Comparison of ENCODE assay signal across 24 cellular contexts in the genomic region with DNA sequence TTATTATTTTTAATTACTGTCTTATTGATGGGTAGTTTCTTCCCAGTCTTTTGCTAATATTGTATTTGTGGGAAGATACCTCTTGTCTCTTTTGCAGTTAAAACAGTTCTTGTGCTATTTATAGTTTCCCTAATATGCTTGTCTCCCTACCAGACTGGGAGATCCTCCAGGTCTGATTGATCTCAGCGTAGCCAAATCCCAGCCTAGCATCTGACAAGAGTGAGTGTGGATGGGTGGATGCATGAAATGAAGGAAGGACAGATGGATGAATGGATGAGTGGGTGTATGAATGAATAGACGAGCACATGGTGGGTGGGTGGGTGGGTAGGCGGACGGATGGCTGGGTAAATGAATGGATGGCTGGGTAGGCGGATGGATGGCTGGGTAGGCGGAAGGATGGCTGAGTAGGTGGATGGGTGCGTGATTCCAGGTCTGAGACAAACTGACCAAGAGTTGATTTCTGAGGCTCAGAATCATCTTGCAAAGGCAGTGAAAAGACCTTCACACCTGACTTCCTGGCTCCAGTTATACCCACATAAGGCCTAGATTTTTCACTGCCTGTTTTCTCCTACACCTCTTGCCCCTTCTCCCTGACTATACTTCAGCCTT. TPM values are rescaled to one million over a fixed set of nuclear protein-coding genes. Genes with fewer than 3 reads are reported as not detected.
DNase-seq lines count a peak whose midpoint lies in the region; ATAC-seq, FAIRE-seq and TF ChIP-seq lines count a peak whose summit lies in the region.
"Had no signal": no experiment of that assay in that cellular context is flagged by ENCODE, and none has a peak within 500 bp of the region (broad histone marks: within the 10 kb centered on the region; RNA-seq: fewer than 3 reads in every experiment).

No MANE protein-coding gene starts in this region.

- TF ChIP-seq CTCF in Loucy (conservative IDR thresholded peaks at IDR 0.05; ENCODE audit: low read length) (no peak), kidney (IDR thresholded peaks at IDR 0.05; ENCODE audit: borderline replicate concordance, extremely low read depth, insufficient read depth) (no peak), upper lobe of right lung (IDR thresholded peaks at IDR 0.05) (no peak)

- no peaks in the 10 kb centered on the region for H3K9me3 Mint-ChIP-seq in activated CD4-positive, alpha-beta T cell treated with anti-CD3 and anti-CD28 coated beads for 36 hours (ENCODE audit: low read depth)

- ATAC-seq in activated CD4-positive, alpha-beta T cell treated with anti-CD3 and anti-CD28 coated beads for 36 hours = no peak
- ATAC-seq in upper lobe of right lung (no peak), Right ventricle myocardium inferior (no peak), GM18909 (IDR thresholded peaks at IDR 0.05; ENCODE audit: poor library complexity, unreplicated experiment) (no peak)
- ATAC-seq: PC-3 had no signal

- no peak overlapping the region for H3K4me3 ChIP-seq in Loucy (ENCODE audit: low read length, poor library complexity, severe bottlenecking)
- H3K4me3 ChIP-seq in kidney (ENCODE audit: low read length in 2 of 2) = no peak overlapping the region
- H3K4me3 ChIP-seq in upper lobe of right lung = no peak overlapping the region
- H3K4me3 ChIP-seq: SJSA1 had no signal

- no peak overlapping the region for H3K4me2 ChIP-seq in Loucy (ENCODE audit: low read depth, low read length, poor library complexity, severe bottlenecking)

- FAIRE-seq in kidney (lab: Jason Lieb, UNC) = no peak

- H2AFZ ChIP-seq in Loucy (ENCODE audit: low read length) = peak overlapping the region; percentile 52; the same call in 1 of the 2 replicates

- H3K36me3 ChIP-seq in Loucy (ENCODE audit: insufficient read depth, low read length) = no peaks in the 10 kb centered on the region
- H3K36me3 ChIP-seq in kidney (ENCODE audit: control insufficient read depth in 1 of 2, insufficient read depth in 2 of 2, low read length in 2 of 2) = no peaks in the 10 kb centered on the region
- H3K36me3 ChIP-seq in upper lobe of right lung = no peaks in the 10 kb centered on the region
- H3K36me3 ChIP-seq: SJSA1 had no signal

- no peak overlapping the region for H3K4me3 Mint-ChIP-seq in activated CD4-positive, alpha-beta T cell treated with anti-CD3 and anti-CD28 coated beads for 36 hours

- intact Hi-C loops in activated CD4-positive, alpha-beta T cell treated with anti-CD3 and anti-CD28 coated beads for 36 hours (cut with DNase I, micrococcal nuclease) = loop anchor here (5.0 to 10.0 kb wide), 4 partner anchors 125 to 485 kb away; no protein-coding TSS in a partner anchor
- intact Hi-C loops in kidney (cut with DNase I) = no loop called here
- intact Hi-C loops in upper lobe of right lung (cut with DNase I) = no loop called here
- intact Hi-C loops in Right ventricle myocardium inferior (cut with DNase I) = loop anchor here (5.0 kb wide), 3 partner anchors 55 to 485 kb away; no protein-coding TSS in a partner anchor

- H3K79me2 ChIP-seq in Loucy (ENCODE audit: insufficient read depth, low read length) = no peaks in the 10 kb centered on the region

- H4K20me1 ChIP-seq in Loucy (ENCODE audit: insufficient read depth, low read length, poor library complexity, severe bottlenecking) = no peaks in the 10 kb centered on the region

- H3K27ac Mint-ChIP-seq in activated CD4-positive, alpha-beta T cell treated with anti-CD3 and anti-CD28 coated beads for 36 hours = peak overlapping the region; percentile 18

- H3K9me2 ChIP-seq in Loucy (replicated peaks; ENCODE audit: low read depth, low read length) = no peaks in the 10 kb centered on the region

- H3K9ac ChIP-seq in Loucy (ENCODE audit: low read depth, low read length, poor library complexity, severe bottlenecking) = no peak overlapping the region
- no peak overlapping the region for H3K9ac ChIP-seq in kidney (ENCODE audit: low read length in 2 of 2)

- CTCF ChIA-PET in activated CD4-positive, alpha-beta T cell treated with anti-CD3 and anti-CD28 coated beads for 36 hours (lab: Charles Lee) = interaction anchor here (0.6 to 0.7 kb wide), 3 partner anchors 18 to 531 kb away, joined by 3 to 4 read pairs (median 3); no protein-coding TSS in a partner anchor

- H3F3A ChIP-seq in Loucy (ENCODE audit: low read depth) = no peaks in the 10 kb centered on the region

- peaks cover 5% of the 10 kb centered on the region for H3K27me3 Mint-ChIP-seq in activated CD4-positive, alpha-beta T cell treated with anti-CD3 and anti-CD28 coated beads for 36 hours

- H3K4me1 Mint-ChIP-seq in activated CD4-positive, alpha-beta T cell treated with anti-CD3 and anti-CD28 coated beads for 36 hours = peaks cover 18% of the 10 kb centered on the region

- no peaks in the 10 kb centered on the region for H3K9me3 ChIP-seq in Loucy (ENCODE audit: insufficient read depth, low read depth, low read length)
- no peaks in the 10 kb centered on the region for H3K9me3 ChIP-seq in kidney (ENCODE audit: control insufficient read depth in 1 of 2, low read length in 2 of 2)
- no peaks in the 10 kb centered on the region for H3K9me3 ChIP-seq in upper lobe of right lung
- H3K9me3 ChIP-seq: SJSA1 had no signal

- no peak for DNase-seq in activated CD4-positive, alpha-beta T cell treated with anti-CD3 and anti-CD28 coated beads for 36 hours
- DNase-seq in activated CD4-positive, alpha-beta T cell treated with anti-CD3 and anti-CD28 coated beads for 1 hour = no peak
- DNase-seq in kidney (peak; percentile 4), upper lobe of right lung (peak; percentile 0), Right ventricle myocardium inferior (ENCODE audit: missing footprints) (no peak), Kasumi-1 (lab: John Stamatoyannopoulos, UW) (no peak)
- DNase-seq: 8988T; ACHN; Calu3; DMS53; H7; KBM-7; MM.1S; NCI-H2029 treated with DMSO at 0.1 percent for 48 hours; NCI-H446 treated with DMSO at 0.1 percent for 48 hours; NCI-H526; NCI-H82; NK-92 treated with Interleukin-12 subunit alpha and Interleukin-12 subunit beta, amount 100 ng/mL, for 24 hours; PC-3 had no signal

- H3K36me3 Mint-ChIP-seq in activated CD4-positive, alpha-beta T cell treated with anti-CD3 and anti-CD28 coated beads for 36 hours (ENCODE audit: low read depth) = no peaks in the 10 kb centered on the region

- no peaks in the 10 kb centered on the region for H3K4me1 ChIP-seq in Loucy (ENCODE audit: insufficient read depth, low read length, poor library complexity, severe bottlenecking)
- H3K4me1 ChIP-seq in kidney (ENCODE audit: control insufficient read depth in 1 of 2, insufficient read depth in 1 of 2, low read depth in 1 of 2, low read length in 2 of 2) = peaks cover 0 to 2% of the 10 kb centered on the region in 2 donors
- H3K4me1 ChIP-seq in upper lobe of right lung = no peaks in the 10 kb centered on the region
- H3K4me1 ChIP-seq: SJSA1 had no signal

- no peak overlapping the region for H3K27ac ChIP-seq in kidney (ENCODE audit: low read depth in 2 of 2, low read length in 2 of 2)
- no peak overlapping the region for H3K27ac ChIP-seq in upper lobe of right lung
- H3K27ac ChIP-seq: SJSA1 had no signal

- POLR2A ChIA-PET in activated CD4-positive, alpha-beta T cell treated with anti-CD3 and anti-CD28 coated beads for 36 hours (lab: Charles Lee) = no interaction called here

- H3K27me3 ChIP-seq in Loucy (ENCODE audit: insufficient read depth, low read length, poor library complexity, severe bottlenecking) (no peaks in the 10 kb centered on the region), upper lobe of right lung (no peaks in the 10 kb centered on the region)
- H3K27me3 ChIP-seq: SJSA1 had no signal

RNA-seq across cellular contexts. Expression of a gene that starts 11.4 kb away (rescaled TPM):
- total RNA-seq in activated CD4-positive, alpha-beta T cell treated with anti-CD3 and anti-CD28 coated beads for 36 hours = under 1 TPM; 0.37 to 0.57 TPM
- total RNA-seq in kidney = 4.3 TPM
- polyA plus RNA-seq in kidney (ENCODE audit: insufficient read depth, low read depth, low replicate concordance) = 1.5 TPM
- total RNA-seq in upper lobe of right lung = not detected
- total RNA-seq in Right ventricle myocardium inferior = not detected
- total RNA-seq: Daoy, H7, SJSA1 had no signal

RNA-seq across cellular contexts. Expression of a gene that starts 20.4 kb away (rescaled TPM):
- total RNA-seq in activated CD4-positive, alpha-beta T cell treated with anti-CD3 and anti-CD28 coated beads for 36 hours = 100 to 1,000 TPM; 259 to 261 TPM
- total RNA-seq in kidney = 104 TPM
- 36.4 TPM for polyA plus RNA-seq in kidney (ENCODE audit: insufficient read depth, low read depth, low replicate concordance)
- 56.3 TPM for total RNA-seq in upper lobe of right lung
- total RNA-seq in Right ventricle myocardium inferior = 36.4 TPM
- total RNA-seq: HT1080 had no signal

RNA-seq across cellular contexts. Expression of a gene that starts 46.7 kb away (rescaled TPM):
- under 1 TPM; 0.69 to 0.73 TPM for total RNA-seq in activated CD4-positive, alpha-beta T cell treated with anti-CD3 and anti-CD28 coated beads for 36 hours
- 4.0 TPM for total RNA-seq in kidney
- 0.28 TPM for polyA plus RNA-seq in kidney (ENCODE audit: insufficient read depth, low read depth, low replicate concordance)
- total RNA-seq in upper lobe of right lung = 2.6 TPM
- total RNA-seq in Right ventricle myocardium inferior = 13.1 TPM

Comparison
In these comparisons a context has a peak if more than half of its experiments do, and no peak if none do; other contexts are left out.
1. DNase-seq: peak in kidney (single experiment) and upper lobe of right lung (single experiment); none in activated CD4-positive, alpha-beta T cell treated with anti-CD3 and anti-CD28 coated beads for 36 hours (single experiment), activated CD4-positive, alpha-beta T cell treated with anti-CD3 and anti-CD28 coated beads for 1 hour (single experiment), Right ventricle myocardium inferior (single experiment) and Kasumi-1 (0 of 2).
2. intact Hi-C loops: an anchor here in activated CD4-positive, alpha-beta T cell treated with anti-CD3 and anti-CD28 coated beads for 36 hours (5.0 to 10.0 kb wide) and Right ventricle myocardium inferior (5.0 kb wide); none called in kidney and upper lobe of right lung.